Comparison of ENCODE assay signal across 13 cellular contexts in the genomic region with DNA sequence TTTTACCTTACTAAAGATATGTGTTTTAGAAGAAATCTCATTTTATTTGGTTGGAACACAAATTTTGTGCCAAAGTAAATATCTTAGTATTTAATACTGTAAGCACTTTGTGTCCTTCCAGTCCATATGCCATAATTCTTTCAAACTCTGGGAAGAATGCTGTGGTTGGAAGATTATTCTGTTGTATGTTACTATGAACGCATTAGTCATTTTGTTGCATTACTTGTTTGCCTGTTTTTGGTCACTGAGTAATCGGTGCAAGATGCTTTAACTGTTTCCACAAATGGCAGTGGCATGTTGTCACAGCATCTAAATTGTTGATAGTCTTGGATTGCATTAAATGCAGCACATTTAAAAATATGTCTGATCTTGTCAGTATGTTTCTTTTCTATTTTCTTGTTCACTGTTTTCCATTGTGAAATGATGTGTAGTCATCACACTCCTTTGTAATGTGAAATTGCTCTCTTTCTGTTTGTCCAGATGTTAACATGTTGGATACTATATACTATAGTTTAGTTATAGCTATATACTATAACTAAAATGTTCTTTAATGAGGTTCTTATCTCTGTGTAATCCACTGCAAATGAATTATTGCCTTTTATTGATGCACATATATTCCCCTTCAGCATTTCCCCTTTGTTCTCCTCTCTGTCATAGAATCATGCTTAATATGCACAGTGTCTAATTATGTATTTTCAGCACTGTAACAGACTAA.
DNase-seq lines count a peak whose midpoint lies in the region; ATAC-seq and TF ChIP-seq lines count a peak whose summit lies in the region.
"Had no signal": no experiment of that assay in that cellular context is flagged by ENCODE, and none has a peak within 500 bp of the region (broad histone marks: within the 10 kb centered on the region; RNA-seq: fewer than 3 reads in every experiment).

No MANE protein-coding gene starts in this region.

- POLR2A ChIA-PET in PC-3 (lab: Charles Lee; ENCODE audit: unreplicated experiment), result no interaction called here

- peak; percentile 94 for ATAC-seq in PC-3
- ATAC-seq in HG02885 (IDR thresholded peaks at IDR 0.05; ENCODE audit: poor library complexity, unreplicated experiment), result no peak
- no peak for ATAC-seq in HG03439 (IDR thresholded peaks at IDR 0.05; ENCODE audit: unreplicated experiment)
- ATAC-seq: left cardiac atrium had no signal

- no peaks in the 10 kb centered on the region for H3K27me3 ChIP-seq in PC-3 (ENCODE audit: low read length)
- no peaks in the 10 kb centered on the region for H3K27me3 ChIP-seq in osteoblast (ENCODE audit: insufficient read depth, low read length)
- no peaks in the 10 kb centered on the region for H3K27me3 ChIP-seq in neuronal stem cell (ENCODE audit: control insufficient read depth in 3 of 3, insufficient read depth in 3 of 3, low read depth in 1 of 3, low read length in 3 of 3)
- H3K27me3 ChIP-seq: BE2C had no signal

- no peak overlapping the region for H2AFZ ChIP-seq in PC-3 (ENCODE audit: low read length)
- H2AFZ ChIP-seq in osteoblast (ENCODE audit: low read length), result no peak overlapping the region
- no peak overlapping the region for H2AFZ ChIP-seq in neuronal stem cell (ENCODE audit: low read length)
- H2AFZ ChIP-seq: PC-9 had no signal

- H3K9me3 ChIP-seq in PC-3 (ENCODE audit: low read length) (0 out of 2 replicates have a peak, but pooled peaks cover 8% of the 10 kb centered on the region), osteoblast (ENCODE audit: low read depth, low read length) (no peaks in the 10 kb centered on the region), neuronal stem cell (replicated peaks in 1 of 2; ENCODE audit: control insufficient read depth in 2 of 2, insufficient read depth in 1 of 2, low read depth in 1 of 2, low read length in 2 of 2) (peaks cover 0 to 5% of the 10 kb centered on the region in 2 donors)
- H3K9me3 ChIP-seq: BE2C had no signal

- no peak overlapping the region for H2AK5ac ChIP-seq in neuronal stem cell (ENCODE audit: low read depth, low read length)

- no TSS peak for BruUV-seq in PC-3 (replicated peaks; lab: Mats Ljungman, UMichigan)

- no peak overlapping the region for H3K18ac ChIP-seq in neuronal stem cell (ENCODE audit: low read length)

- no peak overlapping the region for H2BK120ac ChIP-seq in neuronal stem cell (ENCODE audit: low read depth, low read length)

- H3K9ac ChIP-seq in PC-3 (ENCODE audit: low read length) (no peak overlapping the region), neuronal stem cell (ENCODE audit: low read depth, low read length, poor library complexity) (no peak overlapping the region)

- TF ChIP-seq CTCF in PC-3 (conservative IDR thresholded peaks at IDR 0.05; ENCODE audit: low read depth, low read length) (no peak), osteoblast (IDR thresholded peaks at IDR 0.05; ENCODE audit: extremely low read depth, low read depth, low read length) (no peak)

- DNase-seq in AG08396 (ENCODE audit: low spot score) (peak; percentile 56), PC-3 (peak; percentile 90), epithelial cell of prostate (ENCODE audit: low read depth, low spot score) (peak; percentile 51), osteoblast (ENCODE audit: insufficient read length, low spot score, missing footprints) (no peak), NCI-H2227 treated with DMSO at 0.1 percent for 48 hours (lab: John Stamatoyannopoulos, UW) (no peak), neuronal stem cell (ENCODE audit: low spot score) (no peak)
- DNase-seq: BE2C, cerebellar nuclear complex, Kasumi-1, left cardiac atrium had no signal

- no peak overlapping the region for H2BK5ac ChIP-seq in neuronal stem cell (ENCODE audit: low read length)

- CTCF ChIA-PET in PC-3 (lab: Charles Lee), result no interaction called here

- H3K36me3 ChIP-seq in PC-3 (ENCODE audit: low read depth, low read length), result peaks cover 53% of the 10 kb centered on the region
- H3K36me3 ChIP-seq in osteoblast (ENCODE audit: insufficient read depth, low read length), result peaks cover 11% of the 10 kb centered on the region
- H3K36me3 ChIP-seq in neuronal stem cell (replicated peaks in 1 of 2; ENCODE audit: control insufficient read depth in 2 of 2, insufficient read depth in 2 of 2, low read length in 2 of 2), result peaks cover 5 to 73% of the 10 kb centered on the region in 2 donors

- peaks cover 26% of the 10 kb centered on the region for H3K4me1 ChIP-seq in PC-3 (ENCODE audit: insufficient read depth, low read length)
- H3K4me1 ChIP-seq in osteoblast (ENCODE audit: insufficient read depth, low read length), result peaks cover 13% of the 10 kb centered on the region
- no peaks in the 10 kb centered on the region for H3K4me1 ChIP-seq in neuronal stem cell (ENCODE audit: control insufficient read depth in 2 of 2, insufficient read depth in 1 of 2, low read depth in 1 of 2, low read length in 2 of 2)
- H3K4me1 ChIP-seq: BE2C had no signal

- intact Hi-C loops in PC-3 (cut with micrococcal nuclease), result no loop called here

- no peak overlapping the region for H3K4ac ChIP-seq in neuronal stem cell (ENCODE audit: low read length)

- no peak overlapping the region for H2BK15ac ChIP-seq in neuronal stem cell (ENCODE audit: low read length)

- no peak overlapping the region for H3K14ac ChIP-seq in neuronal stem cell (ENCODE audit: low read length)

- H4K8ac ChIP-seq in neuronal stem cell (ENCODE audit: low read depth, low read length), result no peak overlapping the region

- WGBS in neuronal stem cell (ENCODE audit: extremely low coverage in 2 of 2, insufficient read length in 2 of 2, insufficient replicate concordance in 1 of 2), 2 donors, result no CpG with 5 or more reads among the region's 2 CpGs

- H4K20me1 ChIP-seq in PC-3 (ENCODE audit: low read length) (no peaks in the 10 kb centered on the region), osteoblast (ENCODE audit: insufficient read depth, low read length) (no peaks in the 10 kb centered on the region)

- no peaks in the 10 kb centered on the region for H3K79me1 ChIP-seq in neuronal stem cell (ENCODE audit: low read depth, low read length)

- H2BK12ac ChIP-seq in neuronal stem cell (ENCODE audit: low read length), result no peak overlapping the region

- peak overlapping the region; percentile 20 for H3K4me2 ChIP-seq in PC-3 (ENCODE audit: low read length)
- no peak overlapping the region for H3K4me2 ChIP-seq in osteoblast (ENCODE audit: insufficient read depth, low read length)
- H3K4me2 ChIP-seq in neuronal stem cell (ENCODE audit: insufficient read depth, low read length, poor library complexity, severe bottlenecking), result no peak overlapping the region
- H3K4me2 ChIP-seq: PC-9 had no signal

- no peak overlapping the region for H4K91ac ChIP-seq in neuronal stem cell (ENCODE audit: low read depth, low read length, poor library complexity)

- H3K27ac ChIP-seq in PC-3 (ENCODE audit: low read length) (peak overlapping the region; percentile 49), epithelial cell of prostate (peak overlapping the region; percentile 50), osteoblast (ENCODE audit: low read depth, low read length) (peak overlapping the region; percentile 41), neuronal stem cell (replicated peaks; ENCODE audit: low read length) (no peak overlapping the region)
- H3K27ac ChIP-seq: PC-9 had no signal

- no peak overlapping the region for H3K4me3 ChIP-seq in PC-3 (ENCODE audit: low read length)
- H3K4me3 ChIP-seq in osteoblast (ENCODE audit: insufficient read depth, low read length), result no peak overlapping the region
- H3K4me3 ChIP-seq in neuronal stem cell (ENCODE audit: low read length in 2 of 2), result no peak overlapping the region
- H3K4me3 ChIP-seq: PC-9 had no signal

- no peaks in the 10 kb centered on the region for H3K9me2 ChIP-seq in PC-3 (replicated peaks; ENCODE audit: low read length)

- no peak overlapping the region for H3K23ac ChIP-seq in neuronal stem cell (ENCODE audit: low read depth, low read length, poor library complexity)

- no peaks in the 10 kb centered on the region for H3F3A ChIP-seq in PC-3 (ENCODE audit: low read length, unreplicated experiment)

- H3K79me2 ChIP-seq in PC-3 (ENCODE audit: low read length) (no peaks in the 10 kb centered on the region), osteoblast (ENCODE audit: insufficient read depth, low read length) (no peaks in the 10 kb centered on the region)

Comparison
In these comparisons a context has a peak if more than half of its experiments do, and no peak if none do; other contexts are left out.
1. DNase-seq: peak in AG08396 (single experiment), PC-3 (single experiment) and epithelial cell of prostate (single experiment); none in osteoblast (single experiment), NCI-H2227 treated with DMSO at 0.1 percent for 48 hours (single experiment) and neuronal stem cell (single experiment).